ENCODE assay signal across 8 cellular contexts in genomic region chr16:88769617-88770458, GRCh38. TPM values are rescaled to one million over a fixed set of nuclear protein-coding genes. Genes with fewer than 3 reads are reported as not detected.
A peak's percentile ranks its signal among the peaks of the same experiment; 100 is the strongest.
DNase-seq lines count a peak whose midpoint lies in the region; ATAC-seq and FAIRE-seq lines count a peak whose summit lies in the region.

No MANE protein-coding gene starts in this region.

- peaks cover 10% of the 10 kb centered on the region for H3K36me3 Mint-ChIP-seq in activated CD4-positive, alpha-beta memory T cell treated with anti-CD3 and anti-CD28 coated beads, Interleukin-2, amount 10 ng/mL, durations not matched to agents 7 days and 5 days (ENCODE audit: low read depth)

- ATAC-seq in GM21360 (IDR thresholded peaks at IDR 0.05; ENCODE audit: unreplicated experiment), result no peak
- ATAC-seq in HG03139 (IDR thresholded peaks at IDR 0.05; ENCODE audit: unreplicated experiment), result no peak

- no peak overlapping the region for H3K4me3 Mint-ChIP-seq in activated CD4-positive, alpha-beta memory T cell treated with anti-CD3 and anti-CD28 coated beads, Interleukin-2, amount 10 ng/mL, durations not matched to agents 7 days and 5 days

- DNase-seq in DMS153 (lab: John Stamatoyannopoulos, UW), result peak; percentile 76
- peak; percentile 86 for DNase-seq in HT-29 (ENCODE audit: low spot score)
- DNase-seq in activated CD4-positive, alpha-beta memory T cell treated with anti-CD3 and anti-CD28 coated beads, Interleukin-2, amount 10 ng/mL, durations not matched to agents 7 days and 5 days, result peak; percentile 34
- peak; percentile 13 for DNase-seq in kidney glomerular epithelial cell (lab: John Stamatoyannopoulos, UW)
- peak; percentile 51 for DNase-seq in urothelium cell line (ENCODE audit: low spot score)
- no peak for DNase-seq in NCI-H510A (lab: John Stamatoyannopoulos, UW)

- no peak overlapping the region for H3K27ac Mint-ChIP-seq in activated CD4-positive, alpha-beta memory T cell treated with anti-CD3 and anti-CD28 coated beads, Interleukin-2, amount 10 ng/mL, durations not matched to agents 7 days and 5 days

- no peak for FAIRE-seq in urothelium cell line (lab: Jason Lieb, UNC)

- peaks cover 51% of the 10 kb centered on the region for H3K4me1 Mint-ChIP-seq in activated CD4-positive, alpha-beta memory T cell treated with anti-CD3 and anti-CD28 coated beads, Interleukin-2, amount 10 ng/mL, durations not matched to agents 7 days and 5 days

- CTCF ChIA-PET in activated CD4-positive, alpha-beta memory T cell treated with anti-CD3 and anti-CD28 coated beads, Interleukin-2, amount 10 ng/mL, durations not matched to agents 7 days and 5 days (lab: Charles Lee), result interaction anchor here (0.7 kb wide), 1 partner anchor 33 kb away, joined by 3 read pairs; no protein-coding TSS in a partner anchor

- no peaks in the 10 kb centered on the region for H3K27me3 Mint-ChIP-seq in activated CD4-positive, alpha-beta memory T cell treated with anti-CD3 and anti-CD28 coated beads, Interleukin-2, amount 10 ng/mL, durations not matched to agents 7 days and 5 days

- POLR2A ChIA-PET in activated CD4-positive, alpha-beta memory T cell treated with anti-CD3 and anti-CD28 coated beads, Interleukin-2, amount 10 ng/mL, durations not matched to agents 7 days and 5 days (lab: Charles Lee), result interaction anchor here (0.9 to 1.7 kb wide), 3 partner anchors 10 to 14 kb away, joined by 4 read pairs; no protein-coding TSS in a partner anchor

- no peaks in the 10 kb centered on the region for H3K9me3 Mint-ChIP-seq in activated CD4-positive, alpha-beta memory T cell treated with anti-CD3 and anti-CD28 coated beads, Interleukin-2, amount 10 ng/mL, durations not matched to agents 7 days and 5 days

RNA-seq across cellular contexts. Expression of gene PIEZO1, which starts 15.2 kb away (rescaled TPM):
- total RNA-seq in HT-29 (2014; rRNA removed; shearing (Covaris generic)), result 327 and 375 TPM in 2 replicates
- total RNA-seq in activated CD4-positive, alpha-beta memory T cell treated with anti-CD3 and anti-CD28 coated beads, Interleukin-2, amount 10 ng/mL, durations not matched to agents 7 days and 5 days, result 100 to 1,000 TPM; 308 to 323 TPM

RNA-seq across cellular contexts. Expression of gene CDT1, which starts 33.8 kb away (rescaled TPM):
- 120 and 146 TPM in 2 replicates for total RNA-seq in HT-29 (2014; rRNA removed; shearing (Covaris generic))
- total RNA-seq in activated CD4-positive, alpha-beta memory T cell treated with anti-CD3 and anti-CD28 coated beads, Interleukin-2, amount 10 ng/mL, durations not matched to agents 7 days and 5 days, result 100 to 1,000 TPM; 133 to 137 TPM

RNA-seq across cellular contexts. Expression of gene APRT, which starts 41.9 kb away (rescaled TPM):
- total RNA-seq in HT-29 (2014; rRNA removed; shearing (Covaris generic)), result 669 and 675 TPM in 2 replicates
- total RNA-seq in activated CD4-positive, alpha-beta memory T cell treated with anti-CD3 and anti-CD28 coated beads, Interleukin-2, amount 10 ng/mL, durations not matched to agents 7 days and 5 days, result 100 to 1,000 TPM; 129 to 136 TPM
